Comparison of ENCODE assay signal across 8 cellular contexts in genomic region chr12:49347307-49348237, GRCh38. TPM values are rescaled to one million over a fixed set of nuclear protein-coding genes. Genes with fewer than 3 reads are reported as not detected.
DNase-seq lines count a peak whose midpoint lies in the region; ATAC-seq, FAIRE-seq and TF ChIP-seq lines count a peak whose summit lies in the region.

No MANE protein-coding gene starts in this region.

- H3K36me3 Mint-ChIP-seq in CD8-positive, alpha-beta memory T cell, result no peaks in the 10 kb centered on the region
- no peaks in the 10 kb centered on the region for H3K36me3 Mint-ChIP-seq in dendritic cell treated with granulocyte-macrophage colony-stimulating factor and Interleukin-4, amounts not matched to agents 40 ng/mL and 50 ng/mL, for 4 days (ENCODE audit: low read depth)

- TF ChIP-seq CTCF in liver (IDR thresholded peaks at IDR 0.05; ENCODE audit: low read depth, low read length, missing input control), result peak; percentile 92

- intact Hi-C loops in dendritic cell treated with granulocyte-macrophage colony-stimulating factor and Interleukin-4, amounts not matched to agents 40 ng/mL and 50 ng/mL, for 4 days (cut with micrococcal nuclease), result loop anchor here (2.0 kb wide), 1 partner anchor 59 kb away; no protein-coding TSS in a partner anchor

- H3K4me3 Mint-ChIP-seq in CD8-positive, alpha-beta memory T cell, result peak overlapping the region; percentile 66 to 94 (median 85)
- H3K4me3 Mint-ChIP-seq in dendritic cell treated with granulocyte-macrophage colony-stimulating factor and Interleukin-4, amounts not matched to agents 40 ng/mL and 50 ng/mL, for 4 days, result peak overlapping the region; percentile 2

- peak; percentile 58 to 74 for TF ChIP-seq RAD21 in liver (IDR thresholded peaks at IDR 0.05)

- H3K27ac Mint-ChIP-seq in CD8-positive, alpha-beta memory T cell, result no peak overlapping the region
- H3K27ac Mint-ChIP-seq in dendritic cell treated with granulocyte-macrophage colony-stimulating factor and Interleukin-4, amounts not matched to agents 40 ng/mL and 50 ng/mL, for 4 days, result peak overlapping the region; percentile 54

- POLR2A ChIA-PET in CD8-positive, alpha-beta memory T cell (lab: Charles Lee), result interaction anchor here (1.6 to 2.0 kb wide), 2 partner anchors 19 to 25 kb away, joined by 6 to 12 read pairs; partner anchors contain the start of genes SPATS2 and TROAP

- H3K4me1 ChIP-seq in CD8-positive, alpha-beta memory T cell (ENCODE audit: insufficient read depth, low read length), result peaks cover 45% of the 10 kb centered on the region
- H3K4me1 ChIP-seq in liver (ENCODE audit: control insufficient read depth in 4 of 4, insufficient read depth in 4 of 4, low read length in 3 of 4), result peaks cover 27 to 52% (median 40%) of the 10 kb centered on the region in 4 donors

- H3K27me3 Mint-ChIP-seq in CD8-positive, alpha-beta memory T cell, result peaks cover 45 to 61% of the 10 kb centered on the region in 2 donors
- peaks cover 91% of the 10 kb centered on the region for H3K27me3 Mint-ChIP-seq in dendritic cell treated with granulocyte-macrophage colony-stimulating factor and Interleukin-4, amounts not matched to agents 40 ng/mL and 50 ng/mL, for 4 days

- WGBS in liver, result 3% methylated on average over 37 of the region's 37 CpGs

- H3K9me3 Mint-ChIP-seq in CD8-positive, alpha-beta memory T cell, result no peaks in the 10 kb centered on the region
- H3K9me3 Mint-ChIP-seq in dendritic cell treated with granulocyte-macrophage colony-stimulating factor and Interleukin-4, amounts not matched to agents 40 ng/mL and 50 ng/mL, for 4 days, result no peaks in the 10 kb centered on the region

- no peak overlapping the region for H3K27ac ChIP-seq in CD8-positive, alpha-beta memory T cell (ENCODE audit: low read depth, low read length)
- peak overlapping the region; percentile 67 to 82 for H3K27ac ChIP-seq in liver (ENCODE audit: low read depth in 1 of 2, low read length in 2 of 2)

- H3K4me1 Mint-ChIP-seq in CD8-positive, alpha-beta memory T cell, result peaks cover 32 to 53% (median 39%) of the 10 kb centered on the region in 3 donors
- peaks cover 40% of the 10 kb centered on the region for H3K4me1 Mint-ChIP-seq in dendritic cell treated with granulocyte-macrophage colony-stimulating factor and Interleukin-4, amounts not matched to agents 40 ng/mL and 50 ng/mL, for 4 days (ENCODE audit: low read depth)

- CTCF ChIA-PET in CD8-positive, alpha-beta memory T cell (lab: Charles Lee), result interaction anchor here (0.6 to 6.8 kb wide), 32 partner anchors 10 to 345 kb away, joined by 3 to 102 read pairs (median 4); partner anchors contain the start of genes C1QL4, PRPH, SPATS2 and TROAP

- peak; percentile 51; the same call in 1 of the 2 replicates for TF ChIP-seq POLR2A in H54 (IDR thresholded peaks at IDR 0.05; ENCODE audit: low read depth, low read length)

- H3K9ac ChIP-seq in liver (ENCODE audit: low read depth in 1 of 2, low read length in 2 of 2), result peak overlapping the region; percentile 79 to 89

- no peak for ATAC-seq in HG02840 (IDR thresholded peaks at IDR 0.05; ENCODE audit: low FRiP score, unreplicated experiment)

- H3K36me3 ChIP-seq in CD8-positive, alpha-beta memory T cell (ENCODE audit: insufficient read depth, low read length), result no peaks in the 10 kb centered on the region
- H3K36me3 ChIP-seq in liver (ENCODE audit: control insufficient read depth in 4 of 4, insufficient read depth in 3 of 4, low read depth in 1 of 4, low read length in 3 of 4), result peaks cover 1 to 4% (median 3%) of the 10 kb centered on the region in 4 donors

- no peaks in the 10 kb centered on the region for H3K9me3 ChIP-seq in CD8-positive, alpha-beta memory T cell (ENCODE audit: low read length)
- H3K9me3 ChIP-seq in liver (ENCODE audit: control insufficient read depth in 4 of 4, low read length in 3 of 4), result no peaks in the 10 kb centered on the region

- peaks cover 56% of the 10 kb centered on the region for H3K27me3 ChIP-seq in CD8-positive, alpha-beta memory T cell (ENCODE audit: insufficient read depth, low read length, poor library complexity, severe bottlenecking)
- no peaks in the 10 kb centered on the region for H3K27me3 ChIP-seq in liver (ENCODE audit: control insufficient read depth in 4 of 4, insufficient read depth in 4 of 4, low read length in 3 of 4)

- peak; percentile 71 to 85 (median 76) for DNase-seq in CD8-positive, alpha-beta memory T cell
- DNase-seq in H54 (ENCODE audit: insufficient read length, low spot score) (peak; percentile 100), NCI-H2196 (lab: John Stamatoyannopoulos, UW; ENCODE audit: unreplicated experiment) (peak; percentile 96)
- DNase-seq in activated CD4-positive, alpha-beta T cell treated with anti-CD3 and anti-CD28 coated beads, Interleukin-2, amount 50 U/mL, for 1 hour, result peak; percentile 78
- DNase-seq in stimulated activated CD4-positive, alpha-beta T cell treated with anti-CD3 and anti-CD28 coated beads, Interleukin-4, amount 100 ng/mL, for 1 hour, result peak; percentile 81

- peak; percentile 48 for FAIRE-seq in H54 (lab: Jason Lieb, UNC)

- H3K4me3 ChIP-seq in CD8-positive, alpha-beta memory T cell (ENCODE audit: low read length), result peak overlapping the region; percentile 69
- H3K4me3 ChIP-seq in liver (ENCODE audit: low read depth in 1 of 3, low read length in 3 of 3), result peak overlapping the region; percentile 21 to 80 (median 67)

TF ChIP-seq in liver, 16 proteins besides CTCF, POLR2A, EP300 and RAD21 (continues in another document):
- TF ChIP-seq HNF4A (conservative IDR thresholded peaks at IDR 0.05) (peak; percentile 97 to 98), MAX (IDR thresholded peaks at IDR 0.05) (peak; percentile 91), EGR1 (IDR thresholded peaks at IDR 0.05; ENCODE audit: low read depth in 2 of 2) (peak; percentile 40 to 73), ATF3 (IDR thresholded peaks at IDR 0.05) (peak; percentile 62), YY1 (IDR thresholded peaks at IDR 0.05) (peak; percentile 96), JUND (IDR thresholded peaks at IDR 0.05) (peak in 1 of 2 donors; percentile 58), RXRA (IDR thresholded peaks at IDR 0.05) (peak; percentile 70 to 80), REST (IDR thresholded peaks at IDR 0.05) (peak; percentile 92), SP1 (IDR thresholded peaks at IDR 0.05) (peak; percentile 88)

RNA-seq across cellular contexts. Expression of gene DNAJC22, which starts 0.9 kb away (rescaled TPM):
- not detected for total RNA-seq in CD8-positive, alpha-beta memory T cell
- not detected for polyA plus RNA-seq in CD8-positive, alpha-beta memory T cell
- 10 to 100 TPM; 16.6 to 49.4 TPM for total RNA-seq in liver
- polyA plus RNA-seq in liver, result 10 to 100 TPM; 22.4 to 34.0 TPM

RNA-seq across cellular contexts. Expression of gene C1QL4, which starts 10.6 kb away (rescaled TPM):
- not detected for total RNA-seq in CD8-positive, alpha-beta memory T cell
- polyA plus RNA-seq in CD8-positive, alpha-beta memory T cell, result not detected
- total RNA-seq in liver, result not detected
- not detected for polyA plus RNA-seq in liver

RNA-seq across cellular contexts. Expression of gene SPATS2, which starts 19.7 kb away (rescaled TPM):
- 1 to 10 TPM; 9.1 to 9.4 TPM for total RNA-seq in CD8-positive, alpha-beta memory T cell
- polyA plus RNA-seq in CD8-positive, alpha-beta memory T cell, result 7.6 TPM
- total RNA-seq in liver, result 1 to 10 TPM; 4.1 to 5.2 TPM
- 1 to 10 TPM; 2.4 to 4.9 TPM for polyA plus RNA-seq in liver

RNA-seq across cellular contexts. Expression of gene TROAP, which starts 24.5 kb away (rescaled TPM):
- 10 to 100 TPM; 33.6 to 35.0 TPM for total RNA-seq in CD8-positive, alpha-beta memory T cell
- 0.79 TPM for polyA plus RNA-seq in CD8-positive, alpha-beta memory T cell
- total RNA-seq in liver, result 10 to 100 TPM in 1 of 2 donors, not detected in 1; 17.5 TPM
- 1 to 10 TPM in 1 of 2 donors, under 1 TPM in 1; 0.97 to 2.0 TPM for polyA plus RNA-seq in liver

RNA-seq across cellular contexts. Expression of gene PRPH, which starts 52.6 kb away (rescaled TPM):
- not detected for total RNA-seq in CD8-positive, alpha-beta memory T cell
- polyA plus RNA-seq in CD8-positive, alpha-beta memory T cell, result not detected
- not detected for total RNA-seq in liver
- under 1 TPM in 1 of 2 donors, not detected in 1; 0.05 TPM for polyA plus RNA-seq in liver

Comparison
In these comparisons a context has a peak if more than half of its experiments do, and no peak if none do; other contexts are left out.
1. RNA of gene DNAJC22, which starts 0.9 kb away (total RNA-seq): 16.6 to 49.4 TPM in liver; not detected in CD8-positive, alpha-beta memory T cell; every median in the first group is over 10 times any median in the second.
2. Peak in every context shown above with its lines, with median percentiles within 50 percentile points of each other: DNase-seq.